ENCODE assay signal across 20 cellular contexts in the genomic region with DNA sequence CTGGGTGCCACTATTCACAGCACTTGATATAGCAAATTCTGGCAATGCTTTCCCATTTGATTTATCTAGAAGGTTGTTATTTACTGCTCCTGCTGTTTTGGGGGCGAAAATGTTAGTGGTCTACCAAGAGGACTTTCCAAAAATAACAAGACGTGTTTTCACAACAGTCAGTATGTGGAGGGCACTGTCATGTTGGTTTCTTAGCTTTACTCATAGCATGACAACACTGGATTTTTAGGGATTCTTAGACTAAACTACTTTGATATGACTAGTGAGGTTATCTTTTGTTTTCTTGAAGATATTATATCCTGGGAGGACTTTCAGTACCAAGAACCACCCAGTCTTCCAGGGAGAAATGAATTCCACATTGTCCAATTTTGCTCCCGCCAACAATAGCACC. TPM values are rescaled to one million over a fixed set of nuclear protein-coding genes. Genes with fewer than 3 reads are reported as not detected.
DNase-seq lines count a peak whose midpoint lies in the region; ATAC-seq lines count a peak whose summit lies in the region.
"Had no signal": no experiment of that assay in that cellular context is flagged by ENCODE, and none has a peak within 500 bp of the region (broad histone marks: within the 10 kb centered on the region; RNA-seq: fewer than 3 reads in every experiment).

No MANE protein-coding gene starts in this region.

- H3K9me3 Mint-ChIP-seq in activated naive CD4-positive, alpha-beta T cell treated with anti-CD3 and anti-CD28 coated beads, Interleukin-2, amount 50 U/mL, for 24 hours, result no peaks in the 10 kb centered on the region
- H3K9me3 Mint-ChIP-seq in activated naive CD4-positive, alpha-beta T cell treated with anti-CD3 and anti-CD28 coated beads for 36 hours, result no peaks in the 10 kb centered on the region

- no peaks in the 10 kb centered on the region for H3K27me3 Mint-ChIP-seq in activated naive CD4-positive, alpha-beta T cell treated with anti-CD3 and anti-CD28 coated beads, Interleukin-2, amount 50 U/mL, for 24 hours
- H3K27me3 Mint-ChIP-seq in activated naive CD4-positive, alpha-beta T cell treated with anti-CD3 and anti-CD28 coated beads for 36 hours (ENCODE audit: low read depth), result no peaks in the 10 kb centered on the region
- no peaks in the 10 kb centered on the region for H3K27me3 Mint-ChIP-seq in T-helper 17 cell
- H3K27me3 Mint-ChIP-seq: B cell; CD4-positive, CD25-positive, alpha-beta regulatory T cell had no signal

- peaks cover 74% of the 10 kb centered on the region for H3K4me1 Mint-ChIP-seq in activated naive CD4-positive, alpha-beta T cell treated with anti-CD3 and anti-CD28 coated beads, Interleukin-2, amount 50 U/mL, for 24 hours
- H3K4me1 Mint-ChIP-seq in activated naive CD4-positive, alpha-beta T cell treated with anti-CD3 and anti-CD28 coated beads for 36 hours (ENCODE audit: low read depth), result peaks cover 60% of the 10 kb centered on the region
- H3K4me1 Mint-ChIP-seq in T-helper 17 cell, result peaks cover 46% of the 10 kb centered on the region

- H3K36me3 Mint-ChIP-seq in activated naive CD4-positive, alpha-beta T cell treated with anti-CD3 and anti-CD28 coated beads, Interleukin-2, amount 50 U/mL, for 24 hours, result peaks cover 24% of the 10 kb centered on the region
- peaks cover 17% of the 10 kb centered on the region for H3K36me3 Mint-ChIP-seq in activated naive CD4-positive, alpha-beta T cell treated with anti-CD3 and anti-CD28 coated beads for 36 hours (ENCODE audit: low read depth)
- H3K36me3 Mint-ChIP-seq in T-helper 17 cell (ENCODE audit: low read depth), result peaks cover 8% of the 10 kb centered on the region

- H3K4me3 Mint-ChIP-seq in activated naive CD4-positive, alpha-beta T cell treated with anti-CD3 and anti-CD28 coated beads, Interleukin-2, amount 50 U/mL, for 24 hours, result no peak overlapping the region
- no peak overlapping the region for H3K4me3 Mint-ChIP-seq in activated naive CD4-positive, alpha-beta T cell treated with anti-CD3 and anti-CD28 coated beads for 36 hours
- no peak overlapping the region for H3K4me3 Mint-ChIP-seq in T-helper 17 cell
- H3K4me3 Mint-ChIP-seq: B cell had no signal

- peak overlapping the region; percentile 52 for H3K27ac Mint-ChIP-seq in activated naive CD4-positive, alpha-beta T cell treated with anti-CD3 and anti-CD28 coated beads, Interleukin-2, amount 50 U/mL, for 24 hours
- H3K27ac Mint-ChIP-seq in activated naive CD4-positive, alpha-beta T cell treated with anti-CD3 and anti-CD28 coated beads for 36 hours, result no peak overlapping the region
- H3K27ac Mint-ChIP-seq in T-helper 17 cell, result peak overlapping the region; percentile 75
- H3K27ac Mint-ChIP-seq: B cell had no signal

- DNase-seq in activated naive CD4-positive, alpha-beta T cell treated with anti-CD3 and anti-CD28 coated beads for 36 hours, result no peak
- DNase-seq in T-helper 17 cell, result no peak
- DNase-seq in globus pallidus (ENCODE audit: low spot score), result peak; percentile 24
- no peak for DNase-seq in epidermal melanocyte (ENCODE audit: insufficient read length, low spot score)
- DNase-seq: Calu3; CD4-positive, CD25-positive, alpha-beta regulatory T cell; GF-D8; GM23248; HCEC 1CT; KBM-7; NCI-H1105 treated with DMSO at 0.1 percent for 48 hours; NCI-H1694 treated with DMSO at 0.1 percent for 48 hours; NCI-H510A treated with DMSO at 0.1 percent for 48 hours; NCI-H774; SHP77 had no signal

- intact Hi-C loops in activated naive CD4-positive, alpha-beta T cell treated with anti-CD3 and anti-CD28 coated beads for 36 hours (cut with micrococcal nuclease), result no loop called here

- CTCF ChIA-PET in activated naive CD4-positive, alpha-beta T cell treated with anti-CD3 and anti-CD28 coated beads for 36 hours (lab: Charles Lee), result no interaction called here

- ATAC-seq in T-helper 17 cell, result no peak
- ATAC-seq in activated CD4-positive, CD25-positive, alpha-beta regulatory T cell treated with anti-CD3 and anti-CD28 coated beads, Interleukin-2, amount 50 U/mL, for 24 hours, result no peak
- ATAC-seq in GM21737 (IDR thresholded peaks at IDR 0.05; ENCODE audit: unreplicated experiment), result no peak
- ATAC-seq: HepG2 had no signal

- no peaks in the 10 kb centered on the region for H3K9me3 ChIP-seq in T-helper 17 cell (ENCODE audit: control insufficient read depth, low read length, poor library complexity, severe bottlenecking)

RNA-seq across cellular contexts. Expression of gene NUDCD3, which starts 49.4 kb away (rescaled TPM):
- total RNA-seq in activated naive CD4-positive, alpha-beta T cell treated with anti-CD3 and anti-CD28 coated beads for 36 hours, result 10 to 100 TPM; 81.1 to 81.8 TPM
- 10 to 100 TPM; 61.4 to 69.2 TPM for total RNA-seq in T-helper 17 cell
